Comparison of ENCODE assay signal across 8 cellular contexts in genomic region chr11:78419327-78419726, GRCh38. TPM values are rescaled to one million over a fixed set of nuclear protein-coding genes. Genes with fewer than 3 reads are reported as not detected.
DNase-seq lines count a peak whose midpoint lies in the region; ATAC-seq and TF ChIP-seq lines count a peak whose summit lies in the region.

No MANE protein-coding gene starts in this region.

- intact Hi-C loops in MCF 10A (cut with micrococcal nuclease) (loop anchor here (1.0 kb wide), 1 partner anchor 191 kb away; no protein-coding TSS in a partner anchor), lower lobe of right lung (cut with DNase I) (loop anchor here (10.0 kb wide), 1 partner anchor 145 kb away; no protein-coding TSS in a partner anchor), uterus (cut with DNase I; ENCODE audit: low total_unique reads) (loop anchor here (10.0 kb wide), 1 partner anchor 195 kb away; no protein-coding TSS in a partner anchor)

- POLR2A ChIA-PET in MCF 10A (lab: Yijun Ruan, JAX), result interaction anchor here (0.5 to 2.9 kb wide), 13 partner anchors 9 to 425 kb away, joined by 3 to 14 read pairs (median 3); partner anchors contain the start of genes ALG8, INTS4, KCTD21 and NARS2

- H3K9me3 ChIP-seq in lower lobe of right lung, result no peaks in the 10 kb centered on the region
- H3K9me3 ChIP-seq in uterus, result no peaks in the 10 kb centered on the region

- TF ChIP-seq POLR2A in uterus (IDR thresholded peaks at IDR 0.05), result no peak

- H3K4me1 ChIP-seq in lower lobe of right lung, result peaks cover 40% of the 10 kb centered on the region
- H3K4me1 ChIP-seq in uterus, result peaks cover 0 to 7% of the 10 kb centered on the region in 2 donors

- peak; percentile 12 to 16 for ATAC-seq in lower lobe of right lung
- ATAC-seq in GM21367 (IDR thresholded peaks at IDR 0.05; ENCODE audit: unreplicated experiment), result no peak
- ATAC-seq in HG02763 (IDR thresholded peaks at IDR 0.05; ENCODE audit: unreplicated experiment), result no peak

- H3K36me3 Mint-ChIP-seq in activated naive CD4-positive, alpha-beta T cell treated with anti-CD3 and anti-CD28 coated beads, Interleukin-2, amount 50 U/mL, for 24 hours, result no peaks in the 10 kb centered on the region
- no peaks in the 10 kb centered on the region for H3K36me3 Mint-ChIP-seq in MCF 10A (ENCODE audit: insufficient read depth, unreplicated experiment)

- H3K4me3 Mint-ChIP-seq in activated naive CD4-positive, alpha-beta T cell treated with anti-CD3 and anti-CD28 coated beads, Interleukin-2, amount 50 U/mL, for 24 hours, result peak overlapping the region; percentile 77
- H3K4me3 Mint-ChIP-seq in MCF 10A (ENCODE audit: unreplicated experiment), result peak overlapping the region; percentile 58

- H3K4me1 Mint-ChIP-seq in activated naive CD4-positive, alpha-beta T cell treated with anti-CD3 and anti-CD28 coated beads, Interleukin-2, amount 50 U/mL, for 24 hours, result peaks cover 25% of the 10 kb centered on the region
- peaks cover 19% of the 10 kb centered on the region for H3K4me1 Mint-ChIP-seq in MCF 10A (ENCODE audit: insufficient read depth, unreplicated experiment)

- TF ChIP-seq CTCF in MCF 10A (IDR thresholded peaks at IDR 0.05; ENCODE audit: unreplicated experiment) (no peak), lower lobe of right lung (IDR thresholded peaks at IDR 0.05) (no peak), uterus (IDR thresholded peaks at IDR 0.05) (no peak)

- no peaks in the 10 kb centered on the region for H3K9me3 Mint-ChIP-seq in activated naive CD4-positive, alpha-beta T cell treated with anti-CD3 and anti-CD28 coated beads, Interleukin-2, amount 50 U/mL, for 24 hours
- H3K9me3 Mint-ChIP-seq in MCF 10A (ENCODE audit: unreplicated experiment), result no peaks in the 10 kb centered on the region

- H3K27me3 ChIP-seq in lower lobe of right lung (ENCODE audit: low read depth), result no peaks in the 10 kb centered on the region
- no peaks in the 10 kb centered on the region for H3K27me3 ChIP-seq in uterus

- no TSS peak for BruUV-seq in MCF 10A (replicated peaks; lab: Mats Ljungman, UMichigan)

- peaks cover 17% of the 10 kb centered on the region for H3K27me3 Mint-ChIP-seq in activated naive CD4-positive, alpha-beta T cell treated with anti-CD3 and anti-CD28 coated beads, Interleukin-2, amount 50 U/mL, for 24 hours
- H3K27me3 Mint-ChIP-seq in MCF 10A (ENCODE audit: insufficient read depth, unreplicated experiment), result no peaks in the 10 kb centered on the region

- no peak overlapping the region for H3K4me3 ChIP-seq in lower lobe of right lung
- peak overlapping the region in 1 of 2 donors; percentile 94 for H3K4me3 ChIP-seq in uterus

- H3K36me3 ChIP-seq in lower lobe of right lung, result no peaks in the 10 kb centered on the region
- H3K36me3 ChIP-seq in uterus, result no peaks in the 10 kb centered on the region

- H3K27ac ChIP-seq in lower lobe of right lung (peak overlapping the region; percentile 97), uterus (peak overlapping the region; percentile 99)

- DNase-seq in activated naive CD4-positive, alpha-beta T cell treated with Interleukin-2 at 50 U/mL for 16 hours, result no peak
- DNase-seq in MCF 10A (ENCODE audit: unreplicated experiment) (peak; percentile 95), lower lobe of right lung (peak; percentile 50), uterus (peak; percentile 75 to 86), amygdala (lab: John Stamatoyannopoulos, UW) (no peak)

- no peak overlapping the region for H3K27ac Mint-ChIP-seq in activated naive CD4-positive, alpha-beta T cell treated with anti-CD3 and anti-CD28 coated beads, Interleukin-2, amount 50 U/mL, for 24 hours
- H3K27ac Mint-ChIP-seq in MCF 10A (ENCODE audit: low read depth, unreplicated experiment), result no peak overlapping the region

- CTCF ChIA-PET in MCF 10A (lab: Yijun Ruan, JAX), result interaction anchor here (0.6 to 5.4 kb wide), 8 partner anchors 11 to 290 kb away, joined by 3 to 58 read pairs (median 9); partner anchors contain the start of gene NARS2

RNA-seq across cellular contexts. Expression of gene GAB2, which starts 1.7 kb away (rescaled TPM):
- total RNA-seq in MCF 10A (2022) (4.2 and 4.5 TPM in 2 replicates), lower lobe of right lung (64.2 TPM), uterus (10 to 100 TPM; 15.9 to 82.3 (median 21.1) TPM)

Comparison
In these comparisons a context has a peak if more than half of its experiments do, and no peak if none do; other contexts are left out.
1. DNase-seq: peak in MCF 10A (single experiment), lower lobe of right lung (single experiment) and uterus (2 of 2); none in activated naive CD4-positive, alpha-beta T cell treated with Interleukin-2 at 50 U/mL for 16 hours (single experiment) and amygdala (0 of 56).
2. ATAC-seq: peak in lower lobe of right lung (2 of 2); none in GM21367 (single experiment) and HG02763 (single experiment).